In the genomic region with DNA sequence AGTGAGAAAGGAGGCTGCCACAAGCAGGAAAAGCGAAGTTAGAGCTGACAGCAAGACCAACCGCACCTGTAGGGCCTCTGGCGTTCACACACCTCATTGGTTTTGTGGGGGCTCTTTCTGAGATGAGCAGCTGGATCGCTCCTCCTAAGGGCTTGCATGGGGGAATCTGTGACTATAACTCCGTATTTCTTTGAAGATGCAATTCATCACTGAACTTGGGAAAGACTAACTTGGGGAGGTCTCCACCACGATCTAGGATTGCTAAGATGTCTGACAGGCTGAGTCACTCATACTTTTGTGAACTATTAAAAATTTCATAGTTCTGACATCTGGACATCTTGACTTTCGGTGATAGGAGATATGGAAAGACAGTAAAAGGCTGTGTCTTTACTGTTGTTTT, we compare ENCODE assay signal across 12 cellular contexts.
DNase-seq lines count a peak whose midpoint lies in the region; ATAC-seq and TF ChIP-seq lines count a peak whose summit lies in the region.
"Had no signal": no experiment of that assay in that cellular context is flagged by ENCODE, and none has a peak within 500 bp of the region (broad histone marks: within the 10 kb centered on the region; RNA-seq: fewer than 3 reads in every experiment).

No MANE protein-coding gene starts in this region.

- H2BK12ac ChIP-seq in H9 (ENCODE audit: insufficient read length, low read depth, low read length) = no peak overlapping the region

- intact Hi-C loops in upper lobe of right lung (cut with DNase I) = no loop called here

- peaks cover 9% of the 10 kb centered on the region for H3K4me1 ChIP-seq in hepatocyte (ENCODE audit: insufficient read depth)
- H3K4me1 ChIP-seq in upper lobe of right lung = peaks cover 26% of the 10 kb centered on the region
- peaks cover 21% of the 10 kb centered on the region for H3K4me1 ChIP-seq in H9 (ENCODE audit: insufficient read depth, low read length)

- no peak overlapping the region for H2BK20ac ChIP-seq in H9 (ENCODE audit: low read depth, low read length, poor library complexity, severe bottlenecking)

- H2BK15ac ChIP-seq in H9 (ENCODE audit: low read depth, low read length) = no peak overlapping the region

- no peak overlapping the region for H2AK5ac ChIP-seq in H9 (ENCODE audit: insufficient read length, low read length)

- DNase-seq in activated T-cell treated with anti-CD3 and anti-CD28 coated beads, Interleukin-2, amount 50 U/mL, for 4 hours = no peak
- DNase-seq in activated T-cell treated with anti-CD3 and anti-CD28 coated beads, Interleukin-2, amount 50 U/mL, for 1 hour = no peak
- no peak for DNase-seq in activated naive CD8-positive, alpha-beta T cell treated with anti-CD3 and anti-CD28 coated beads for 36 hours
- DNase-seq in hepatocyte (ENCODE audit: low spot score) (no peak), upper lobe of right lung (no peak), H9 (no peak), mesenteric fat pad (ENCODE audit: low spot score) (no peak)
- DNase-seq: C1 segment of cervical spinal cord; natural killer cell; stimulated activated CD4-positive, alpha-beta T cell treated with anti-CD3 and anti-CD28 coated beads, Interleukin-4, amount 100 ng/mL, for 4 hours had no signal

- no peaks in the 10 kb centered on the region for H3K23me2 ChIP-seq in H9 (ENCODE audit: insufficient read length, low read depth, low read length, poor library complexity, severe bottlenecking)

- H3T11ph ChIP-seq in H9 (ENCODE audit: low read length) = no peak overlapping the region

- no peaks in the 10 kb centered on the region for H3K9me2 ChIP-seq in hepatocyte (replicated peaks; ENCODE audit: insufficient read depth)

- H3K79me2 ChIP-seq in hepatocyte = peaks cover 3% of the 10 kb centered on the region
- no peaks in the 10 kb centered on the region for H3K79me2 ChIP-seq in H9 (ENCODE audit: insufficient read depth, low read length)

- no peak for ATAC-seq in activated T-cell treated with anti-CD3 and anti-CD28 coated beads, Interleukin-2, amount 50 U/mL, for 4 hours
- ATAC-seq in upper lobe of right lung = no peak
- no peak for ATAC-seq in GM21515 (IDR thresholded peaks at IDR 0.05; ENCODE audit: unreplicated experiment)

- peak overlapping the region; percentile 14 for H3K27ac Mint-ChIP-seq in activated naive CD8-positive, alpha-beta T cell treated with anti-CD3 and anti-CD28 coated beads for 36 hours
- H3K27ac Mint-ChIP-seq in H9 = no peak overlapping the region; a peak in 1 of 7 replicates

- H3K4ac ChIP-seq in H9 (ENCODE audit: low read depth, low read length) = no peak overlapping the region

- H3K27ac ChIP-seq in hepatocyte (peak overlapping the region; percentile 6), upper lobe of right lung (peak overlapping the region; percentile 61), H9 (ENCODE audit: insufficient read length, low read depth, low read length) (no peak overlapping the region)
- H3K27ac ChIP-seq: VCaP had no signal

- H3K9me3 ChIP-seq in hepatocyte (ENCODE audit: low read depth) = no peaks in the 10 kb centered on the region
- no peaks in the 10 kb centered on the region for H3K9me3 ChIP-seq in upper lobe of right lung
- H3K9me3 ChIP-seq in H9 (ENCODE audit: control insufficient read depth, low read depth, low read length) = no peaks in the 10 kb centered on the region

- H3K4me3 ChIP-seq in hepatocyte = no peak overlapping the region
- no peak overlapping the region for H3K4me3 ChIP-seq in upper lobe of right lung

- H3K23ac ChIP-seq in H9 (ENCODE audit: insufficient read length, low read depth, low read length) = no peak overlapping the region

- H3K18ac ChIP-seq in H9 (ENCODE audit: insufficient read length, low read depth, low read length) = no peak overlapping the region

- no peaks in the 10 kb centered on the region for H3K27me3 Mint-ChIP-seq in activated T-cell treated with anti-CD3 and anti-CD28 coated beads, Interleukin-2, amount 50 U/mL, for 4 hours (ENCODE audit: low read depth)
- H3K27me3 Mint-ChIP-seq in activated naive CD8-positive, alpha-beta T cell treated with anti-CD3 and anti-CD28 coated beads for 36 hours = no peaks in the 10 kb centered on the region
- no peaks in the 10 kb centered on the region for H3K27me3 Mint-ChIP-seq in H9 (ENCODE audit: low read depth)

- H3K36me3 ChIP-seq in hepatocyte (replicated peaks; ENCODE audit: insufficient read depth, low read depth) (no peaks in the 10 kb centered on the region), upper lobe of right lung (no peaks in the 10 kb centered on the region)

- H4K8ac ChIP-seq in H9 (replicated peaks; ENCODE audit: insufficient read length, low read depth, low read length) = no peak overlapping the region

- no peak overlapping the region for H2BK5ac ChIP-seq in H9 (ENCODE audit: insufficient read length, low read length)

- H3K56ac ChIP-seq in H9 (ENCODE audit: insufficient read length, low read depth, low read length) = no peak overlapping the region

- no peak overlapping the region for H4K5ac ChIP-seq in H9 (ENCODE audit: insufficient read length, low read depth, low read length)

- peaks cover 47% of the 10 kb centered on the region for H3K4me1 Mint-ChIP-seq in activated T-cell treated with anti-CD3 and anti-CD28 coated beads, Interleukin-2, amount 50 U/mL, for 4 hours (ENCODE audit: low read depth)
- H3K4me1 Mint-ChIP-seq in activated naive CD8-positive, alpha-beta T cell treated with anti-CD3 and anti-CD28 coated beads for 36 hours = peaks cover 38% of the 10 kb centered on the region
- H3K4me1 Mint-ChIP-seq in H9 = peaks cover 30 to 43% of the 10 kb centered on the region in 2 experiments

- H2BK120ac ChIP-seq in H9 (ENCODE audit: low read depth, low read length, poor library complexity, severe bottlenecking) = no peak overlapping the region

- TF ChIP-seq CTCF in hepatocyte (IDR thresholded peaks at IDR 0.05; ENCODE audit: poor library complexity) = no peak
- no peak for TF ChIP-seq CTCF in upper lobe of right lung (IDR thresholded peaks at IDR 0.05)
- no peak for TF ChIP-seq CTCF in H9 (conservative IDR thresholded peaks at IDR 0.05)

- peak overlapping the region; percentile 3 for H3K4me3 Mint-ChIP-seq in activated T-cell treated with anti-CD3 and anti-CD28 coated beads, Interleukin-2, amount 50 U/mL, for 4 hours
- H3K4me3 Mint-ChIP-seq in activated naive CD8-positive, alpha-beta T cell treated with anti-CD3 and anti-CD28 coated beads for 36 hours = no peak overlapping the region
- H3K4me3 Mint-ChIP-seq in H9 = no peak overlapping the region
- H3K4me3 Mint-ChIP-seq: natural killer cell had no signal

- no peaks in the 10 kb centered on the region for H3K27me3 ChIP-seq in hepatocyte
- no peaks in the 10 kb centered on the region for H3K27me3 ChIP-seq in upper lobe of right lung
- no peaks in the 10 kb centered on the region for H3K27me3 ChIP-seq in H9 (ENCODE audit: insufficient read depth, low read length)

- no peak overlapping the region for H3K9ac ChIP-seq in H9 (ENCODE audit: extremely low read depth, insufficient read length, low read length)

- H3K4me2 ChIP-seq in hepatocyte = no peak overlapping the region
- H3K4me2 ChIP-seq in H9 (ENCODE audit: insufficient read depth, insufficient read length, low read length) = no peak overlapping the region

- no peak overlapping the region for H2AFZ ChIP-seq in hepatocyte
- no peak overlapping the region for H2AFZ ChIP-seq in H9 (ENCODE audit: low read length)

- 85% methylated on average over 7 of the region's 7 CpGs for WGBS in hepatocyte (ENCODE audit: low lambda C conversion rate, missing lambda C conversion rate)
- no CpG with 5 or more reads among the region's 7 CpGs for WGBS in H9 (ENCODE audit: extremely low coverage, insufficient read length, low lambda C conversion rate)

- H3K9me3 Mint-ChIP-seq in activated T-cell treated with anti-CD3 and anti-CD28 coated beads, Interleukin-2, amount 50 U/mL, for 4 hours = peaks cover 4% of the 10 kb centered on the region
- peaks cover 3% of the 10 kb centered on the region for H3K9me3 Mint-ChIP-seq in activated naive CD8-positive, alpha-beta T cell treated with anti-CD3 and anti-CD28 coated beads for 36 hours
- no peaks in the 10 kb centered on the region for H3K9me3 Mint-ChIP-seq in H9
- H3K9me3 Mint-ChIP-seq: natural killer cell had no signal

- H3K36me3 Mint-ChIP-seq in activated T-cell treated with anti-CD3 and anti-CD28 coated beads, Interleukin-2, amount 50 U/mL, for 4 hours (ENCODE audit: insufficient read depth) = peaks cover 27% of the 10 kb centered on the region
- H3K36me3 Mint-ChIP-seq in activated naive CD8-positive, alpha-beta T cell treated with anti-CD3 and anti-CD28 coated beads for 36 hours = peaks cover 22% of the 10 kb centered on the region
- peaks cover 0 to 4% (median 0%) of the 10 kb centered on the region in 3 experiments; a peak in 1 of 7 replicates for H3K36me3 Mint-ChIP-seq in H9 (ENCODE audit: insufficient read depth in 1 of 3, low read depth in 3 of 3)
- H3K36me3 Mint-ChIP-seq: natural killer cell had no signal

- H4K91ac ChIP-seq in H9 (ENCODE audit: insufficient read length, low read depth, low read length) = no peak overlapping the region

- H3K79me1 ChIP-seq in H9 (ENCODE audit: insufficient read depth, low read depth, low read length, poor library complexity, severe bottlenecking) = no peaks in the 10 kb centered on the region

- H4K20me1 ChIP-seq in hepatocyte (ENCODE audit: insufficient read depth, poor library complexity, severe bottlenecking) (no peaks in the 10 kb centered on the region), H9 (ENCODE audit: control insufficient read depth, insufficient read depth, insufficient read length) (no peaks in the 10 kb centered on the region)

- H3K14ac ChIP-seq in H9 (ENCODE audit: insufficient read depth, low read length) = no peak overlapping the region
